Comparison of ENCODE assay signal across 8 cellular contexts in the genomic region with DNA sequence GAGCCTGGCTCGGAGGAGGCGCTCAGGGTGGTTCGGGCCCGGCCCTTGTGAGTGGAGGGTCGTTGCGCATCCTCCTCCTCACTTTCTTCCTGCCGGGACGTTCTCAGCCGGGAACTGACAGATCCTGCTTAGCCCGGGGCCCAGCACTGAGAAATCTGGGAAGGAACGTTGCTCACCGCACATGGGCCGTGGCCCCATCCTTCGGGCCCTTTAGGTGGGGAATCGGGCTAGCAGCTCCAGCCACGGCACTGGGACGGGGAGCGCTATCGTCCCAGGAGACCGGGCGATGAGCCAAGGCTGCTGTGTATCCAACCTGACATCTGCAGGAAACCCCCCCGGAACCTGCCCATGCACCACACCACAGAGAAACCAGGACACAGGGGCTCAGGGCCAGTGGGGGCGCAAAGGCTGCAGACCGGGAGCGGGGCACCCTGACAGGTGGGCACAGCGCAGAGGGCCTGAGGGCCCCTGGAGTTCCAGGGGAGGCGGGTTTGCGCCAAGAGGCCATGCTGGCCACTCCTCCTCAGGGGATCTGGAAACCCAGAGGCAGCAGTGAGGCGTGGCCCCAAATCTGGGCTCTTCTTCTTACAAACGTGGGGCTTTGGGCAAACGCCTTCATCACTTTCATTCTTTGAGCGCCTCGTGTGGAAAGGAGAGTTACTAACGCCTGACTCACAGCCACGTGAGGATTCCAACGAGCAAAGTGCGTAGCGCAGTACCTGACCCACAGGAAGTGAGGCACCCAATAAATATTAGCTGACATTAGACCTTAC. TPM values are rescaled to one million over a fixed set of nuclear protein-coding genes. Genes with fewer than 3 reads are reported as not detected.
A peak's percentile ranks its signal among the peaks of the same experiment; 100 is the strongest.
DNase-seq lines count a peak whose midpoint lies in the region; ATAC-seq, FAIRE-seq and TF ChIP-seq lines count a peak whose summit lies in the region.

A gene (minus strand): TSS at position 116 of the 773 bp plus-strand sequence. CDS start 4,659 bp downstream, outside the sequence.

- peak; percentile 83 for FAIRE-seq in GM18507 (lab: Jason Lieb, UNC)

- H3K27ac ChIP-seq in ACC112 (ENCODE audit: low read depth, low read length), result peak within 1 kb of the TSS; percentile 82

- H3K4me1 ChIP-seq in ACC112 (ENCODE audit: control insufficient read depth, insufficient read depth, low read length, unreplicated experiment) (peaks cover 13% of the 10 kb centered on the region), mucosa of descending colon (ENCODE audit: low read depth) (peaks cover 23% of the 10 kb centered on the region)

- ATAC-seq in HG03442 (IDR thresholded peaks at IDR 0.05; ENCODE audit: unreplicated experiment) (peak; percentile 48), mucosa of descending colon (peak; percentile 91)

- peak within 1 kb of the TSS; percentile 74 for H3K4me3 ChIP-seq in ACC112 (ENCODE audit: low read depth, low read length)
- H3K4me3 ChIP-seq in epithelial cell of esophagus (ENCODE audit: low read length), result peak within 1 kb of the TSS; percentile 62
- no peak within 1 kb of the TSS for H3K4me3 ChIP-seq in mucosa of descending colon

- H2AFZ ChIP-seq in ACC112 (ENCODE audit: low read length, unreplicated experiment), result peak within 1 kb of the TSS; percentile 2

- intact Hi-C loops in mucosa of descending colon (cut with DNase I, micrococcal nuclease), result no loop called here

- DNase-seq in GM18507 (ENCODE audit: extremely low spot score, insufficient read length, low read depth), result peak; percentile 52
- DNase-seq in NOMO-1 treated with dmso at 0.1 percent for 144 hours (lab: John Stamatoyannopoulos, UW; ENCODE audit: unreplicated experiment), result peak; percentile 86
- peak; percentile 71 for DNase-seq in activated CD8-positive, alpha-beta memory T cell treated with anti-CD3 and anti-CD28 coated beads, Interleukin-2, amount 50 U/mL, for 4 hours
- DNase-seq in epithelial cell of esophagus (ENCODE audit: low read depth), result peak; percentile 99
- DNase-seq in mucosa of descending colon, result peak in 2 of 3 donors; percentile 55 to 80
- peak; percentile 43 to 48 for DNase-seq in stimulated activated CD8-positive, alpha-beta memory T cell treated with anti-CD3 and anti-CD28 coated beads, Interleukin-2, amount 100 ng/mL, for 1 hour (ENCODE audit: low read depth in 2 of 2)

- H3K79me2 ChIP-seq in ACC112 (ENCODE audit: control insufficient read depth, insufficient read depth, low read length, unreplicated experiment), result no peaks in the 10 kb centered on the region

- H3K27me3 ChIP-seq in ACC112 (ENCODE audit: insufficient read depth, low read length), result peaks cover 5% of the 10 kb centered on the region; the same call in 1 of the 2 replicates

- peaks cover 8% of the 10 kb centered on the region; the same call in 1 of the 2 replicates for H3K36me3 ChIP-seq in ACC112 (ENCODE audit: insufficient read depth, low read length)
- H3K36me3 ChIP-seq in mucosa of descending colon (ENCODE audit: low read depth), result no peaks in the 10 kb centered on the region

- TF ChIP-seq CTCF in epithelial cell of esophagus (IDR thresholded peaks at IDR 0.05; ENCODE audit: insufficient read depth, low read depth, low read length, missing control alignments) (peak; percentile 52), mucosa of descending colon (IDR thresholded peaks at IDR 0.05) (no peak)

- H3K9me3 ChIP-seq in mucosa of descending colon, result no peaks in the 10 kb centered on the region

RNA-seq across cellular contexts. Expression of the gene that starts here (rescaled TPM):
- total RNA-seq in mucosa of descending colon, result under 1 TPM in 2 of 3 donors, not detected in 1; 0.07 to 0.09 TPM

Comparison
In these comparisons a context has a peak if more than half of its experiments do, and no peak if none do; other contexts are left out.
1. Peak in DNase-seq and ATAC-seq in mucosa of descending colon; RNA of the gene not detected or under 1 TPM.
2. DNase-seq: peak in every context shown above with its lines; median percentile 99 in epithelial cell of esophagus; 86 in NOMO-1 treated with dmso at 0.1 percent for 144 hours; 71 in activated CD8-positive, alpha-beta memory T cell treated with anti-CD3 and anti-CD28 coated beads, Interleukin-2, amount 50 U/mL, for 4 hours; 68 in mucosa of descending colon; 52 in GM18507; 46 in stimulated activated CD8-positive, alpha-beta memory T cell treated with anti-CD3 and anti-CD28 coated beads, Interleukin-2, amount 100 ng/mL, for 1 hour.